In the genomic region with DNA sequence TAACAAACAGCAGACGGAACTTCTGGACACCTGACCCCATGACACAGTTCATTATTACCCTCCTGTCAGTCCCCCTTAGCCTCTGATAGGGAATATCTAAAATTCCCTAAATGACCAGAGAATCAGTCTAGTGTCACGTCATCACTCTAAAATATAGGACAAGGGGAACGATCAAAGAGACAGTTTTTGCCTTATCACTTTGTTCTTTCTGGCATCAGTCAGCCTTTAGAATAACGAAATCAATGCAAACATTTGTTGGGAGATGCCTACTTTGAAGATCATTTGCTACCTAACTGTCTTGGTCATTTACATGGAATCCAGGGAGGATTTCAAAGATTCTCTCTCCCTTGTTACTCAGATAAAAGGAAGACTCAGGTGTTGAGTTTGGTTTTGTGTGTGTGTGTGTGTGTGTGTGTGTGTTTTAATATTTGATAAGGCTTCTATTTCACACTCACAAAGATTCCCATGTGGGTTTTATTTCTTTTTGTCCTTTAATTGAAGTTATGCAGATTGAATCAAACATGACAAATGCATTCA, we compare ENCODE assay signal across 25 cellular contexts. TPM values are rescaled to one million over a fixed set of nuclear protein-coding genes. Genes with fewer than 3 reads are reported as not detected.
DNase-seq lines count a peak whose midpoint lies in the region; ATAC-seq, FAIRE-seq and TF ChIP-seq lines count a peak whose summit lies in the region.
"Had no signal": no experiment of that assay in that cellular context is flagged by ENCODE, and none has a peak within 500 bp of the region (broad histone marks: within the 10 kb centered on the region; RNA-seq: fewer than 3 reads in every experiment).

No MANE protein-coding gene starts in this region.

- H3K9ac ChIP-seq in H1 (replicated peaks in 1 of 4; ENCODE audit: extremely low read depth in 1 of 4, low read depth in 3 of 4, low read length in 3 of 4), result no peak overlapping the region
- H3K9ac ChIP-seq: BLaER1 had no signal

- no peak overlapping the region for H3K14ac ChIP-seq in H1 (ENCODE audit: insufficient read length)

- no peak for ATAC-seq in stimulated activated naive B cell treated with anti-CD40 and anti-IgM and Interleukin-4, amounts not matched to agents 10 μg/mL and 1 μg/mL and 100 μg/mL, for 72 hours (replicated peaks)

- H4K5ac ChIP-seq in H1 (ENCODE audit: insufficient read length, low read depth, low read length), result no peak overlapping the region

- no peak overlapping the region for H2BK120ac ChIP-seq in H1 (replicated peaks; ENCODE audit: low read depth, low read length)

- no peaks in the 10 kb centered on the region for H3K23me2 ChIP-seq in H1 (ENCODE audit: low read depth, low read length)

- H3K56ac ChIP-seq in H1 (replicated peaks; ENCODE audit: insufficient read length, low read depth, low read length), result no peak overlapping the region

- no peaks in the 10 kb centered on the region for H4K20me1 ChIP-seq in H1 (replicated peaks in 1 of 2; ENCODE audit: control insufficient read depth in 1 of 2, insufficient read depth in 2 of 2, low read length in 2 of 2)
- H4K20me1 ChIP-seq: BLaER1 had no signal

- DNase-seq in Caco-2 (peak; percentile 49 to 72), SW480 (ENCODE audit: low spot score) (peak; percentile 80), H1 (ENCODE audit: low read depth in 1 of 2, low spot score in 2 of 2) (no peak), amygdala (lab: John Stamatoyannopoulos, UW) (no peak)
- no peak for DNase-seq in stimulated activated naive B cell treated with anti-CD40 and anti-IgM and Interleukin-4, amounts not matched to agents 10 μg/mL and 1 μg/mL and 100 μg/mL, for 72 hours
- DNase-seq: 8988T; ACHN; BE2C; C1 segment of cervical spinal cord; Calu3; CD4-positive, alpha-beta memory T cell; CD4-positive, CD25-positive, alpha-beta regulatory T cell; CD8-positive, alpha-beta memory T cell; COR-L47; DMS79 treated with DMSO at 0.1 percent for 48 hours; GF-D8 had no signal

- H3K4me3 Mint-ChIP-seq in Caco-2 (ENCODE audit: unreplicated experiment), result peak overlapping the region; percentile 31
- no peak overlapping the region for H3K4me3 Mint-ChIP-seq in stimulated activated naive B cell treated with anti-CD40 and anti-IgM and Interleukin-4, amounts not matched to agents 10 μg/mL and 1 μg/mL and 100 μg/mL, for 72 hours
- H3K4me3 Mint-ChIP-seq: CD4-positive, alpha-beta memory T cell; CD4-positive, CD25-positive, alpha-beta regulatory T cell; CD8-positive, alpha-beta memory T cell had no signal

- H3K36me3 ChIP-seq in Caco-2 (ENCODE audit: control insufficient read depth, insufficient read depth, low read length) (no peaks in the 10 kb centered on the region), H1 (ENCODE audit: control insufficient read depth in 2 of 4, insufficient read depth in 4 of 4, low read length in 3 of 4) (no peaks in the 10 kb centered on the region)
- H3K36me3 ChIP-seq: BE2C, BLaER1 had no signal

- H3K36me3 Mint-ChIP-seq in Caco-2 (ENCODE audit: insufficient read depth, unreplicated experiment), result peaks cover 11% of the 10 kb centered on the region
- no peaks in the 10 kb centered on the region for H3K36me3 Mint-ChIP-seq in stimulated activated naive B cell treated with anti-CD40 and anti-IgM and Interleukin-4, amounts not matched to agents 10 μg/mL and 1 μg/mL and 100 μg/mL, for 72 hours
- H3K36me3 Mint-ChIP-seq: CD14-positive monocyte; CD4-positive, alpha-beta memory T cell; CD4-positive, CD25-positive, alpha-beta regulatory T cell; CD8-positive, alpha-beta memory T cell had no signal

- no peak overlapping the region for H2BK20ac ChIP-seq in H1 (ENCODE audit: low read length)

- H3K27me3 ChIP-seq in Caco-2 (replicated peaks; ENCODE audit: control insufficient read depth, insufficient read depth, low read length) (no peaks in the 10 kb centered on the region), H1 (replicated peaks in 1 of 4; ENCODE audit: control insufficient read depth in 3 of 4, extremely low read depth in 1 of 4, insufficient read depth in 3 of 4, low read length in 3 of 4) (no peaks in the 10 kb centered on the region)
- H3K27me3 ChIP-seq: BLaER1 had no signal

- peaks cover 21% of the 10 kb centered on the region for H3K4me1 Mint-ChIP-seq in Caco-2 (ENCODE audit: low read depth, unreplicated experiment)
- H3K4me1 Mint-ChIP-seq in stimulated activated naive B cell treated with anti-CD40 and anti-IgM and Interleukin-4, amounts not matched to agents 10 μg/mL and 1 μg/mL and 100 μg/mL, for 72 hours, result no peaks in the 10 kb centered on the region
- H3K4me1 Mint-ChIP-seq: CD4-positive, alpha-beta memory T cell; CD4-positive, CD25-positive, alpha-beta regulatory T cell had no signal

- no peak overlapping the region for H3K4ac ChIP-seq in H1 (replicated peaks; ENCODE audit: insufficient read length, low read depth, low read length)

- no peak overlapping the region for H3K23ac ChIP-seq in H1 (ENCODE audit: insufficient read length)

- TF ChIP-seq POLR2A in H1 (IDR thresholded peaks at IDR 0.05; ENCODE audit: control extremely low read depth in 1 of 2, low read depth in 2 of 2, low read length in 2 of 2), result no peak

- 0 out of 2 replicates have a peak overlapping the region, but pooled peaks have one; percentile 2 for H2AFZ ChIP-seq in H1 (ENCODE audit: low read length)

- peak overlapping the region; percentile 14 for H3K27ac Mint-ChIP-seq in Caco-2 (ENCODE audit: unreplicated experiment)
- H3K27ac Mint-ChIP-seq in stimulated activated naive B cell treated with anti-CD40 and anti-IgM and Interleukin-4, amounts not matched to agents 10 μg/mL and 1 μg/mL and 100 μg/mL, for 72 hours, result no peak overlapping the region
- H3K27ac Mint-ChIP-seq: CD14-positive monocyte; CD4-positive, alpha-beta memory T cell; CD4-positive, CD25-positive, alpha-beta regulatory T cell; CD8-positive, alpha-beta memory T cell had no signal

- intact Hi-C loops in Caco-2 (cut with micrococcal nuclease; ENCODE audit: unreplicated experiment), result loop anchor here (1.0 kb wide), 1 partner anchor 25 kb away; no protein-coding TSS in a partner anchor

- no peak for FAIRE-seq in H1 (lab: Jason Lieb, UNC)
- FAIRE-seq: A204.1, D721Med, G401.6, GM12891, GM19239 had no signal

- CTCF ChIA-PET in Caco-2 (lab: Charles Lee) (no interaction called here), H1 (lab: Charles Lee; ENCODE audit: partially characterized antibody) (no interaction called here)

- no peaks in the 10 kb centered on the region for H3K27me3 Mint-ChIP-seq in Caco-2 (ENCODE audit: insufficient read depth, unreplicated experiment)
- H3K27me3 Mint-ChIP-seq in stimulated activated naive B cell treated with anti-CD40 and anti-IgM and Interleukin-4, amounts not matched to agents 10 μg/mL and 1 μg/mL and 100 μg/mL, for 72 hours, result peaks cover 23 to 39% of the 10 kb centered on the region in 2 donors

- no peaks in the 10 kb centered on the region for H3K79me2 ChIP-seq in H1 (ENCODE audit: control insufficient read depth in 1 of 2, insufficient read depth in 2 of 2, low read length in 2 of 2)

- 88% methylated on average over 4 of the region's 4 CpGs; no CpG with 5 or more reads in 1 of the 2 experiments for WGBS in H1 (ENCODE audit: extremely low coverage in 1 of 2, insufficient coverage in 1 of 2, insufficient read length in 1 of 2, insufficient replicate concordance in 2 of 2, low coverage in 1 of 2, low lambda C conversion rate in 2 of 2, missing lambda C conversion rate in 1 of 2), 2 experiments

- no TSS peak for BruUV-seq in Caco-2 (replicated peaks; lab: Mats Ljungman, UMichigan)

- H2BK15ac ChIP-seq in H1 (ENCODE audit: low read length), result no peak overlapping the region

- no peak overlapping the region for H3K4me2 ChIP-seq in H1 (ENCODE audit: insufficient read depth in 1 of 2, low read depth in 2 of 2, low read length in 2 of 2)
- H3K4me2 ChIP-seq: BLaER1 had no signal

- H3K79me1 ChIP-seq in H1 (ENCODE audit: low read depth, low read length), result no peaks in the 10 kb centered on the region; the same call in 1 of the 2 replicates

- peaks cover 24% of the 10 kb centered on the region for H3K4me1 ChIP-seq in Caco-2
- H3K4me1 ChIP-seq in H1 (replicated peaks in 1 of 4; ENCODE audit: control insufficient read depth in 3 of 4, insufficient read depth in 4 of 4, low read length in 3 of 4), result no peaks in the 10 kb centered on the region
- H3K4me1 ChIP-seq: BLaER1 had no signal

- H3K4me3 ChIP-seq in Caco-2 (ENCODE audit: low read depth, low read length) (no peak overlapping the region), H1 (ENCODE audit: extremely low read depth in 1 of 4, insufficient read depth in 2 of 4, low read depth in 3 of 4, low read length in 4 of 4) (no peak overlapping the region)
- H3K4me3 ChIP-seq: BLaER1 had no signal

- H4K8ac ChIP-seq in H1 (ENCODE audit: extremely low read depth, insufficient read depth, low read length), result no peak overlapping the region

- no peak overlapping the region for H2BK5ac ChIP-seq in H1 (ENCODE audit: low read depth, low read length)

- TF ChIP-seq RAD21 in H1 (IDR thresholded peaks at IDR 0.05 in 1 of 2, conservative IDR thresholded peaks at IDR 0.05 in 1 of 2; ENCODE audit: low read depth in 2 of 2, low read length in 2 of 2), result no peak

- TF ChIP-seq EP300 in H1 (IDR thresholded peaks at IDR 0.05; ENCODE audit: borderline replicate concordance in 1 of 2, low read depth in 2 of 2, low read length in 2 of 2), result no peak

- TF ChIP-seq CTCF in Caco-2 (IDR thresholded peaks at IDR 0.05; ENCODE audit: insufficient read depth in 1 of 2, low read depth in 1 of 2, low read length in 1 of 2, severe bottlenecking in 1 of 2, unreplicated experiment in 1 of 2), result no peak
- no peak for TF ChIP-seq CTCF in H1 (IDR thresholded peaks at IDR 0.05; ENCODE audit: control extremely low read depth in 1 of 3, insufficient read depth in 1 of 3, low read depth in 1 of 3, low read length in 3 of 3)

- H3K27ac ChIP-seq in H1 (ENCODE audit: low read depth, low read length), result no peak overlapping the region
- H3K27ac ChIP-seq: BLaER1 had no signal

- peaks cover 9% of the 10 kb centered on the region; the same call in 1 of the 2 replicates for H3K9me3 ChIP-seq in Caco-2
- no peaks in the 10 kb centered on the region for H3K9me3 ChIP-seq in H1 (ENCODE audit: insufficient read depth in 2 of 2, low read depth in 1 of 2, low read length in 1 of 2)
- H3K9me3 ChIP-seq: BE2C, BLaER1 had no signal

- no peak overlapping the region for H2AK5ac ChIP-seq in H1 (ENCODE audit: low read depth, low read length)

- no peak overlapping the region for H3K18ac ChIP-seq in H1 (ENCODE audit: extremely low read depth, low read length)

- no peak overlapping the region for H2BK12ac ChIP-seq in H1 (ENCODE audit: low read depth, low read length)

- POLR2A ChIA-PET in Caco-2 (lab: Charles Lee), result no interaction called here
- POLR2A ChIA-PET in H1 (lab: Charles Lee; ENCODE audit: partially characterized antibody), result no interaction called here

- peaks cover 40% of the 10 kb centered on the region for H3K9me3 Mint-ChIP-seq in Caco-2 (ENCODE audit: unreplicated experiment)
- no peaks in the 10 kb centered on the region for H3K9me3 Mint-ChIP-seq in stimulated activated naive B cell treated with anti-CD40 and anti-IgM and Interleukin-4, amounts not matched to agents 10 μg/mL and 1 μg/mL and 100 μg/mL, for 72 hours
- H3K9me3 Mint-ChIP-seq: CD4-positive, alpha-beta memory T cell; CD8-positive, alpha-beta memory T cell had no signal

- H4K91ac ChIP-seq in H1 (replicated peaks; ENCODE audit: insufficient read length, low read length), result no peak overlapping the region

RNA-seq across cellular contexts. Expression of a gene that starts 28.3 kb away (rescaled TPM):
- 1.5 and 1.8 TPM in 2 replicates for total RNA-seq in Caco-2 (2022)
- 0.28 and 0.69 TPM in 2 replicates for total RNA-seq in H1 (2021; fragmentation: NEBNext Ultra II Directional; extraction: Animal tissue kit (Norgen Biotek cat#: 25700))
- polyA plus RNA-seq in H1 (2011; rRNA removed), result 0.22 and 1.4 TPM in 2 replicates
- 3.6 TPM for polyA plus RNA-seq in H1 (2011; cell fraction: cytosol; rRNA removed)
- 0.74 TPM for polyA plus RNA-seq in H1 (2011; cell fraction: nucleus; rRNA removed)
- polyA plus RNA-seq in H1 (2012, experiment 1 of 2), result 0.24 to 1.4 TPM (median 0.40 TPM) in 4 replicates
- not detected for polyA plus RNA-seq in H1 (2012, experiment 2 of 2)
- polyA plus RNA-seq in H1 (2013, experiment 1 of 2), result 0.28 TPM
- polyA plus RNA-seq in H1 (2013, experiment 2 of 2), result 0.55 TPM
- 0.29 and 0.66 TPM in 2 replicates for polyA minus RNA-seq in H1 (2011; rRNA and poly(A)+ RNA removed)
- not detected for polyA minus RNA-seq in H1 (2011; cell fraction: cytosol; rRNA and poly(A)+ RNA removed)
- polyA minus RNA-seq in H1 (2011; cell fraction: nucleus; rRNA and poly(A)+ RNA removed), result not detected
- total RNA-seq: A673; Calu3; CD4-positive, alpha-beta memory T cell; CD4-positive, CD25-positive, alpha-beta regulatory T cell; CD8-positive, alpha-beta memory T cell had no signal
- polyA plus RNA-seq: AG04450; CD4-positive, alpha-beta memory T cell; CD8-positive, alpha-beta memory T cell had no signal

RNA-seq across cellular contexts. Expression of a gene that starts 48.0 kb away (rescaled TPM):
- total RNA-seq in Caco-2 (2022), result 21.0 and 31.8 TPM in 2 replicates
- total RNA-seq in H1 (2021; fragmentation: NEBNext Ultra II Directional; extraction: Animal tissue kit (Norgen Biotek cat#: 25700)), result 47.9 and 51.7 TPM in 2 replicates
- 12.7 and 13.0 TPM in 2 replicates for polyA plus RNA-seq in H1 (2011; rRNA removed)
- 26.3 TPM for polyA plus RNA-seq in H1 (2011; cell fraction: cytosol; rRNA removed)
- polyA plus RNA-seq in H1 (2011; cell fraction: nucleus; rRNA removed), result 36.0 TPM
- 20.3 to 41.2 TPM (median 27.0 TPM) in 4 replicates for polyA plus RNA-seq in H1 (2012, experiment 1 of 2)
- 2.5 TPM for polyA plus RNA-seq in H1 (2012, experiment 2 of 2)
- 47.2 TPM for polyA plus RNA-seq in H1 (2013, experiment 1 of 2)
- 45.8 TPM for polyA plus RNA-seq in H1 (2013, experiment 2 of 2)
- 16.4 and 25.0 TPM in 2 replicates for polyA minus RNA-seq in H1 (2011; rRNA and poly(A)+ RNA removed)
- polyA minus RNA-seq in H1 (2011; cell fraction: cytosol; rRNA and poly(A)+ RNA removed), result 21.0 TPM
- polyA minus RNA-seq in H1 (2011; cell fraction: nucleus; rRNA and poly(A)+ RNA removed), result 30.8 TPM

Comparison
In these comparisons a context has a peak if more than half of its experiments do, and no peak if none do; other contexts are left out.
1. DNase-seq: peak in Caco-2 (2 of 2) and SW480 (single experiment); none in H1 (0 of 2), amygdala (0 of 56) and stimulated activated naive B cell treated with anti-CD40 and anti-IgM and Interleukin-4, amounts not matched to agents 10 μg/mL and 1 μg/mL and 100 μg/mL, for 72 hours (single experiment).